In the genomic region with DNA sequence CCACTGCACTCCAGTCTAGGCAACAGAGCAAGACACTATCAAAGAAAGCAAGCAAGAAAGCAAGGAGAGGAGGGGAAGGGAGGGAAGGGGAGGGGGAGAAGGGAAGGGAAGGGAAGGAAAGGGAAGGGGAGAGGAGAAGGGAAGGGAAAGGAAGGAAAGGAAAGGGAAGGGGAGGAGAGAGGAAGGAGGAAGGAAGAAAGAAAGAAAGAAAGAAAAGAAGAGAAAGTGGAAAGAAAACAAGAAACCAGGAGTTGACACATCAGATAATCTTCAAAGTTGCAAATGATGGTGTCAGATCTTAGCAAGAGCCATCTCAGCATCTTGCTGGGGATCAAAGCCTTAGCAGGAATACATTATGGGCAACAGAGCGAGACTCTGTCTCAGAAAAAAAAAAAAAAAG, we compare ENCODE assay signal across 3 cellular contexts.
TF ChIP-seq lines count a peak whose summit lies in the region.

No MANE protein-coding gene starts in this region.

TF ChIP-seq in HepG2, 621 proteins besides CTCF, POLR2A, EP300 and RAD21:
- TF ChIP-seq PCBP2 (optimal IDR thresholded peaks at IDR 0.05; ENCODE audit: low read depth, low read length, poor library complexity, severe bottlenecking) (peak; percentile 57), ZNF841 (CRISPR knock-in tag; IDR thresholded peaks at IDR 0.05; ENCODE audit: borderline replicate concordance) (no peak)

TF ChIP-seq in HEK293, 187 proteins besides CTCF, POLR2A, EP300 and RAD21:
- TF ChIP-seq PRDM1 (tag by site-specific recombination; IDR thresholded peaks at IDR 0.05): peak; percentile 98
- TF ChIP-seq ZNF660 (tag by site-specific recombination; IDR thresholded peaks at IDR 0.05): no peak
- TF ChIP-seq, protein P1, sequence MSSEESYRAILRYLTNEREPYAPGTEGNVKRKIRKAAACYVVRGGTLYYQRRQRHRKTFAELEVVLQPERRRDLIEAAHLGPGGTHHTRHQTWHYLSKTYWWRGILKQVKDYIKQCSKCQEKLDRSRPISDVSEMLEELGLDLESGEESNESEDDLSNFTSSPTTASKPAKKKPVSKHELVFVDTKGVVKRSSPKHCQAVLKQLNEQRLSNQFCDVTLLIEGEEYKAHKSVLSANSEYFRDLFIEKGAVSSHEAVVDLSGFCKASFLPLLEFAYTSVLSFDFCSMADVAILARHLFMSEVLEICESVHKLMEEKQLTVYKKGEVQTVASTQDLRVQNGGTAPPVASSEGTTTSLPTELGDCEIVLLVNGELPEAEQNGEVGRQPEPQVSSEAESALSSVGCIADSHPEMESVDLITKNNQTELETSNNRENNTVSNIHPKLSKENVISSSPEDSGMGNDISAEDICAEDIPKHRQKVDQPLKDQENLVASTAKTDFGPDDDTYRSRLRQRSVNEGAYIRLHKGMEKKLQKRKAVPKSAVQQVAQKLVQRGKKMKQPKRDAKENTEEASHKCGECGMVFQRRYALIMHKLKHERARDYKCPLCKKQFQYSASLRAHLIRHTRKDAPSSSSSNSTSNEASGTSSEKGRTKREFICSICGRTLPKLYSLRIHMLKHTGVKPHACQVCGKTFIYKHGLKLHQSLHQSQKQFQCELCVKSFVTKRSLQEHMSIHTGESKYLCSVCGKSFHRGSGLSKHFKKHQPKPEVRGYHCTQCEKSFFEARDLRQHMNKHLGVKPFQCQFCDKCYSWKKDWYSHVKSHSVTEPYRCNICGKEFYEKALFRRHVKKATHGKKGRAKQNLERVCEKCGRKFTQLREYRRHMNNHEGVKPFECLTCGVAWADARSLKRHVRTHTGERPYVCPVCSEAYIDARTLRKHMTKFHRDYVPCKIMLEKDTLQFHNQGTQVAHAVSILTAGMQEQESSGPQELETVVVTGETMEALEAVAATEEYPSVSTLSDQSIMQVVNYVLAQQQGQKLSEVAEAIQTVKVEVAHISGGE (tag by site-specific recombination; conservative IDR thresholded peaks at IDR 0.05; ENCODE audit: low read depth): no peak
- no peak for TF ChIP-seq ZNF626 (tag by site-specific recombination; IDR thresholded peaks at IDR 0.05)
- no peak for TF ChIP-seq ZNF596 (tag by site-specific recombination; IDR thresholded peaks at IDR 0.05)

TF ChIP-seq in K562, 482 proteins besides CTCF, POLR2A, EP300 and RAD21:
- TF ChIP-seq ZNF512 (tag; IDR thresholded peaks at IDR 0.05) (peak; percentile 84), ZNF277 (CRISPR knock-in tag; IDR thresholded peaks at IDR 0.05; ENCODE audit: borderline replicate concordance) (no peak), MEF2D (tag; conservative IDR thresholded peaks at IDR 0.05; ENCODE audit: low read depth) (no peak)
- TF ChIP-seq, protein P2, sequence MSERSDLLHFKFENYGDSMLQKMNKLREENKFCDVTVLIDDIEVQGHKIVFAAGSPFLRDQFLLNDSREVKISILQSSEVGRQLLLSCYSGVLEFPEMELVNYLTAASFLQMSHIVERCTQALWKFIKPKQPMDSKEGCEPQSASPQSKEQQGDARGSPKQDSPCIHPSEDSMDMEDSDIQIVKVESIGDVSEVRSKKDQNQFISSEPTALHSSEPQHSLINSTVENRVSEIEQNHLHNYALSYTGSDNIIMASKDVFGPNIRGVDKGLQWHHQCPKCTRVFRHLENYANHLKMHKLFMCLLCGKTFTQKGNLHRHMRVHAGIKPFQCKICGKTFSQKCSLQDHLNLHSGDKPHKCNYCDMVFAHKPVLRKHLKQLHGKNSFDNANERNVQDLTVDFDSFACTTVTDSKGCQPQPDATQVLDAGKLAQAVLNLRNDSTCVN (CRISPR knock-in tag; IDR thresholded peaks at IDR 0.05): peak; percentile 38; the same call in 1 of the 2 replicates
TF ChIP-seq in K562: peak in this region for 2.
